ENCODE assay signal across 16 cellular contexts in the genomic region with DNA sequence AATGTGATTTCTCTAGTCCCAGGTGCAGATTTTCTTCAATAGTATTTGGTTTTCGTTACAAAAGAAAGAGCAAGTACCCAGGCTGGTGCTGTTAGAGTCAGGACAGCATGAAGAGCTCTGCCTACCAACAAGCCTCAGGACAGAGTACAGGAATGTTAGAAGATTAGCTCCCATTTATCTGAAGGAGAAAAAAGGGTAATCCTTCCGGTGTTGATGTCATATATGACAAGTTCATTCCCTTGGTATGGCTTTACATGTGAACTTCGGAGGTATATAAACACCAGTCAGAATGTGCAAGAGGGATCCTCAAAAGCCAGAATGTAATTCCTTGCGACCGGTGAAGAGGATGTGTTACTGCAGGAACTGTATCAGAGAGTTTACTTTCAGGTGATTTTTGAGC.
DNase-seq lines count a peak whose midpoint lies in the region; ATAC-seq, FAIRE-seq and TF ChIP-seq lines count a peak whose summit lies in the region.
"Had no signal": no experiment of that assay in that cellular context is flagged by ENCODE, and none has a peak within 500 bp of the region (broad histone marks: within the 10 kb centered on the region; RNA-seq: fewer than 3 reads in every experiment).

No MANE protein-coding gene starts in this region.

- H3K9me2 ChIP-seq in OCI-LY1 (ENCODE audit: low read depth, low read length) = no peaks in the 10 kb centered on the region

- 29% methylated on average over 5 of the region's 5 CpGs; no CpG with 5 or more reads in 1 of the 2 experiments for WGBS in H1 (ENCODE audit: extremely low coverage in 1 of 2, insufficient coverage in 1 of 2, insufficient read length in 1 of 2, insufficient replicate concordance in 2 of 2, low coverage in 1 of 2, low lambda C conversion rate in 2 of 2, missing lambda C conversion rate in 1 of 2), 2 experiments
- 8 to 15% methylated on average over 5 of the region's 5 CpGs for WGBS in heart right ventricle, 2 donors

- no peak overlapping the region for H3K18ac ChIP-seq in H1 (ENCODE audit: extremely low read depth, low read length)

- H4K20me1 ChIP-seq in OCI-LY1 (ENCODE audit: insufficient read depth, low read length) (no peaks in the 10 kb centered on the region), H1 (replicated peaks in 1 of 2; ENCODE audit: control insufficient read depth in 1 of 2, insufficient read depth in 2 of 2, low read length in 2 of 2) (peaks cover 0 to 1% of the 10 kb centered on the region in 2 experiments)

- no peak overlapping the region for H2BK12ac ChIP-seq in H1 (ENCODE audit: low read depth, low read length)

- H3K9ac ChIP-seq in OCI-LY1 (ENCODE audit: low read length) (no peak overlapping the region), H1 (replicated peaks in 1 of 4; ENCODE audit: extremely low read depth in 1 of 4, low read depth in 3 of 4, low read length in 3 of 4) (no peak overlapping the region)

- H3K23me2 ChIP-seq in H1 (ENCODE audit: low read depth, low read length) = peaks cover 25% of the 10 kb centered on the region

- H3K27ac Mint-ChIP-seq in neural crest cell (ENCODE audit: unreplicated experiment) = no peak overlapping the region

- DNase-seq in NCI-H82 (lab: John Stamatoyannopoulos, UW) = peak; percentile 36
- no peak for DNase-seq in NCI-H82 treated with DMSO at 0.1 percent for 48 hours (lab: John Stamatoyannopoulos, UW; ENCODE audit: unreplicated experiment)
- no peak for DNase-seq in H1 (ENCODE audit: low read depth in 1 of 2, low spot score in 2 of 2)
- DNase-seq in neural crest cell (ENCODE audit: low read depth, low spot score) = no peak
- no peak for DNase-seq in heart right ventricle
- DNase-seq in NCI-H526 treated with DMSO at 0.1 percent for 48 hours (lab: John Stamatoyannopoulos, UW) = no peak
- DNase-seq: activated CD8-positive, alpha-beta memory T cell treated with anti-CD3 and anti-CD28 coated beads, Interleukin-2, amount 50 U/mL, for 4 hours; DMS153; HCEC 1CT; KG1; NCI-H2029; T1000; upper lobe of right lung had no signal

- H3K9me3 ChIP-seq in OCI-LY1 (ENCODE audit: low read length) (no peaks in the 10 kb centered on the region), H1 (ENCODE audit: insufficient read depth in 2 of 2, low read depth in 1 of 2, low read length in 1 of 2) (no peaks in the 10 kb centered on the region), heart right ventricle (peaks cover 0 to 2% (median 0%) of the 10 kb centered on the region in 11 donors)
- H3K9me3 ChIP-seq: upper lobe of right lung had no signal

- no peak overlapping the region for H3K56ac ChIP-seq in H1 (replicated peaks; ENCODE audit: insufficient read length, low read depth, low read length)

- POLR2A ChIA-PET in H1 (lab: Charles Lee; ENCODE audit: partially characterized antibody) = interaction anchor here (0.6 kb wide), 1 partner anchor 1107 kb away, joined by 4 read pairs; no protein-coding TSS in a partner anchor

- H3K27me3 ChIP-seq in OCI-LY1 (ENCODE audit: insufficient read depth, low read length) (no peaks in the 10 kb centered on the region), H1 (replicated peaks in 1 of 4; ENCODE audit: control insufficient read depth in 3 of 4, extremely low read depth in 1 of 4, insufficient read depth in 3 of 4, low read length in 3 of 4) (peaks cover 0 to 30% (median 18%) of the 10 kb centered on the region in 4 experiments; a peak in 5 of 7 replicates), heart right ventricle (peaks cover 18 to 98% (median 77%) of the 10 kb centered on the region in 7 donors)

- no peak overlapping the region for H2AK5ac ChIP-seq in H1 (ENCODE audit: low read depth, low read length)

- no peak overlapping the region for H3K23ac ChIP-seq in H1 (ENCODE audit: insufficient read length)

- H3K79me1 ChIP-seq in H1 (ENCODE audit: low read depth, low read length) = no peaks in the 10 kb centered on the region

- H3K4me2 ChIP-seq in OCI-LY1 (ENCODE audit: low read length) = peak overlapping the region; percentile 82; the same call in 1 of the 2 replicates
- peak overlapping the region; percentile 91 to 100 for H3K4me2 ChIP-seq in H1 (ENCODE audit: insufficient read depth in 1 of 2, low read depth in 2 of 2, low read length in 2 of 2)

- CTCF ChIA-PET in H1 (lab: Charles Lee; ENCODE audit: partially characterized antibody) = no interaction called here

- no peak overlapping the region for H2BK20ac ChIP-seq in H1 (ENCODE audit: low read length)

- H3K36me3 ChIP-seq in OCI-LY1 (ENCODE audit: insufficient read depth, low read length) (no peaks in the 10 kb centered on the region), H1 (ENCODE audit: control insufficient read depth in 2 of 4, insufficient read depth in 4 of 4, low read length in 3 of 4) (no peaks in the 10 kb centered on the region), heart right ventricle (no peaks in the 10 kb centered on the region)
- H3K36me3 ChIP-seq: upper lobe of right lung had no signal

- no peak overlapping the region for H4K91ac ChIP-seq in H1 (replicated peaks; ENCODE audit: insufficient read length, low read length)

- H4K5ac ChIP-seq in H1 (ENCODE audit: insufficient read length, low read depth, low read length) = no peak overlapping the region

- no peak overlapping the region for H3K4me3 ChIP-seq in OCI-LY1 (ENCODE audit: low read depth, low read length, poor library complexity, severe bottlenecking)
- H3K4me3 ChIP-seq in H1 (ENCODE audit: extremely low read depth in 1 of 4, insufficient read depth in 2 of 4, low read depth in 3 of 4, low read length in 4 of 4) = peak overlapping the region; percentile 60 to 79 (median 74)
- H3K4me3 ChIP-seq in heart right ventricle = no peak overlapping the region
- H3K4me3 ChIP-seq: upper lobe of right lung had no signal

- TF ChIP-seq POLR2A in H1 (IDR thresholded peaks at IDR 0.05; ENCODE audit: control extremely low read depth in 1 of 2, low read depth in 2 of 2, low read length in 2 of 2) = no peak

- H3K27me3 Mint-ChIP-seq in neural crest cell (ENCODE audit: low read depth) = peaks cover 85% of the 10 kb centered on the region

- H3K27ac ChIP-seq in OCI-LY1 (ENCODE audit: low read depth, low read length, poor library complexity, severe bottlenecking) (no peak overlapping the region), H1 (ENCODE audit: low read depth, low read length) (no peak overlapping the region), heart right ventricle (no peak overlapping the region)
- H3K27ac ChIP-seq: upper lobe of right lung had no signal

- H3K4me3 Mint-ChIP-seq in neural crest cell = peak overlapping the region; percentile 85

- no peak for ATAC-seq in HG03025 (IDR thresholded peaks at IDR 0.05; ENCODE audit: low FRiP score, unreplicated experiment)
- no peak for ATAC-seq in heart right ventricle
- ATAC-seq: upper lobe of right lung had no signal

- intact Hi-C loops in heart right ventricle (cut with DNase I) = no loop called here

- no peak overlapping the region for H2BK5ac ChIP-seq in H1 (ENCODE audit: low read depth, low read length)

- H3F3A ChIP-seq in OCI-LY1 (ENCODE audit: insufficient read depth, low read length) = no peaks in the 10 kb centered on the region

- H3K4me1 Mint-ChIP-seq in neural crest cell = peaks cover 44% of the 10 kb centered on the region

- TF ChIP-seq RAD21 in H1 (IDR thresholded peaks at IDR 0.05 in 1 of 2, conservative IDR thresholded peaks at IDR 0.05 in 1 of 2; ENCODE audit: low read depth in 2 of 2, low read length in 2 of 2) = no peak

- no peaks in the 10 kb centered on the region for H3K36me3 Mint-ChIP-seq in neural crest cell (ENCODE audit: low read depth)

- no peak for TF ChIP-seq EP300 in H1 (IDR thresholded peaks at IDR 0.05; ENCODE audit: borderline replicate concordance in 1 of 2, low read depth in 2 of 2, low read length in 2 of 2)

- H3K4me1 ChIP-seq in OCI-LY1 (ENCODE audit: insufficient read depth, low read length, severe bottlenecking) = peaks cover 40% of the 10 kb centered on the region
- H3K4me1 ChIP-seq in H1 (replicated peaks in 1 of 4; ENCODE audit: control insufficient read depth in 3 of 4, insufficient read depth in 4 of 4, low read length in 3 of 4) = peaks cover 0 to 5% (median 2%) of the 10 kb centered on the region in 4 experiments; a peak in 2 of 7 replicates
- H3K4me1 ChIP-seq in heart right ventricle = peaks cover 0 to 37% (median 0%) of the 10 kb centered on the region in 9 donors
- H3K4me1 ChIP-seq: upper lobe of right lung had no signal

- no peak overlapping the region for H2BK120ac ChIP-seq in H1 (replicated peaks; ENCODE audit: low read depth, low read length)

- no peak overlapping the region for H2BK15ac ChIP-seq in H1 (ENCODE audit: low read length)

- H4K8ac ChIP-seq in H1 (ENCODE audit: extremely low read depth, insufficient read depth, low read length) = no peak overlapping the region

- H3K79me2 ChIP-seq in OCI-LY1 (ENCODE audit: insufficient read depth, low read length) (no peaks in the 10 kb centered on the region), H1 (ENCODE audit: control insufficient read depth in 1 of 2, insufficient read depth in 2 of 2, low read length in 2 of 2) (no peaks in the 10 kb centered on the region)

- no peak overlapping the region for H3K4ac ChIP-seq in H1 (replicated peaks; ENCODE audit: insufficient read length, low read depth, low read length)

- TF ChIP-seq CTCF in OCI-LY1 (IDR thresholded peaks at IDR 0.05; ENCODE audit: low read length) = no peak
- no peak for TF ChIP-seq CTCF in H1 (IDR thresholded peaks at IDR 0.05; ENCODE audit: control extremely low read depth in 1 of 3, insufficient read depth in 1 of 3, low read depth in 1 of 3, low read length in 3 of 3)
- TF ChIP-seq CTCF in neural crest cell (conservative IDR thresholded peaks at IDR 0.05) = no peak
- TF ChIP-seq CTCF in heart right ventricle (IDR thresholded peaks at IDR 0.05) = no peak

- no peak overlapping the region for H3K14ac ChIP-seq in H1 (ENCODE audit: insufficient read length)

- H2AFZ ChIP-seq in OCI-LY1 (ENCODE audit: low read length) (no peak overlapping the region), H1 (ENCODE audit: low read length) (0 out of 2 replicates have a peak overlapping the region, but pooled peaks have one; percentile 18)

- H3K9me3 Mint-ChIP-seq in neural crest cell = no peaks in the 10 kb centered on the region

- FAIRE-seq in H1 (lab: Jason Lieb, UNC) = no peak
- FAIRE-seq: GM12892 had no signal

TF ChIP-seq in H1, 55 proteins besides CTCF, POLR2A, EP300 and RAD21 (continues in another document):
- TF ChIP-seq KDM1A (IDR thresholded peaks at IDR 0.05; ENCODE audit: borderline replicate concordance, low read length) (no peak), JUND (IDR thresholded peaks at IDR 0.05; ENCODE audit: low read length) (no peak), SIN3A (conservative IDR thresholded peaks at IDR 0.05 in 1 of 2, IDR thresholded peaks at IDR 0.05 in 1 of 2; ENCODE audit: low read depth in 1 of 2, low read length in 2 of 2) (no peak), TEAD4 (IDR thresholded peaks at IDR 0.05; ENCODE audit: low read depth, low read length) (no peak), BCL11A (IDR thresholded peaks at IDR 0.05; ENCODE audit: low read depth in 2 of 2, low read length in 2 of 2) (no peak)
- TF ChIP-seq, protein P1, sequence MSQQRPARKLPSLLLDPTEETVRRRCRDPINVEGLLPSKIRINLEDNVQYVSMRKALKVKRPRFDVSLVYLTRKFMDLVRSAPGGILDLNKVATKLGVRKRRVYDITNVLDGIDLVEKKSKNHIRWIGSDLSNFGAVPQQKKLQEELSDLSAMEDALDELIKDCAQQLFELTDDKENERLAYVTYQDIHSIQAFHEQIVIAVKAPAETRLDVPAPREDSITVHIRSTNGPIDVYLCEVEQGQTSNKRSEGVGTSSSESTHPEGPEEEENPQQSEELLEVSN (IDR thresholded peaks at IDR 0.05) = no peak

Comparison
In these comparisons a context has a peak if more than half of its experiments do, and no peak if none do; other contexts are left out.
1. H3K4me3 ChIP-seq: peak in H1 (4 of 4); none in OCI-LY1 (single experiment) and heart right ventricle (0 of 10).